In the genomic region with DNA sequence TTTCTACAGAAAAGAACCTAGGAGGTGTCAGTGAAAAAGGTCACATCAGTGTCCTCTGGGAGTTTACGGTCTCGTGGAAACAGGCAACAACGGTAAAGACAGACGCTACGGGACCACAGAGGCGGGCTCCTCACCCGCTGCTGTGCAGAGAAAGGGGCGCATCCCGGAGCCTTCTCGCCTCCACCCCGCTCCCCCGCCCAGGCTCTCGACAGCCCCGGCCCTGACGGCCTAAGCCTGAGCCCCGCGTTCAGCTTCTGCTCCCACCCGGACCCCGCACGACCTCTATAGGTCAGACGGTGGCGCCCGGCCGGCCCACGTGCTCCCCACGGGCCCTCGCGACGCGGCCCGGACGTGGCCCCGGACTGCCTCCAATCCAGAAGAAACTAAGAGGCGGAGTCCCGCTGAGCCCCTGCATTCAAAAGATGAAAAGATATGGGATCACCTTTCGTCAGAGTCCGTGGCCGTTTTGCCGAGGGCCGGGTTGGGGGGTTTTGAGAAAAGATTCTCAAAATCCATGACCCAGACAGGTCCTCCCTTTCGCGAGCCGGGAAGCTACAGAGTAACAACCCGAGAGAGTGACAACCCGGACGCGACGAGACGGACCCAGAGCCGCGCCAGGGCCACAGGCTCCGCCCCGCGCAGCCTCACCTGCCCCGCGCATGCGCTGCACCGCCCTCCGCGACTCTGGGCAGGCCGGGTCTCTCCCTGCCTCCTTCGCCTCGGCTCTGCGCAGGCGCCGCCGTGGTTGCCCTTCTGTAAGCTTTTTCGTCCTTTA, we compare ENCODE assay signal across 8 cellular contexts. TPM values are rescaled to one million over a fixed set of nuclear protein-coding genes. Genes with fewer than 3 reads are reported as not detected.
DNase-seq lines count a peak whose midpoint lies in the region; ATAC-seq and TF ChIP-seq lines count a peak whose summit lies in the region.

ZC3H8 (minus strand) TSS at position 577 of the 775 bp plus-strand sequence; CDS start at position 516, 61 bp downstream.

- no peaks in the 10 kb centered on the region for H3K9me3 ChIP-seq in adrenal gland (replicated peaks in 1 of 3)
- H3K9me3 ChIP-seq in heart right ventricle, result no peaks in the 10 kb centered on the region
- no peaks in the 10 kb centered on the region for H3K9me3 ChIP-seq in upper lobe of left lung

- in situ Hi-C loops in GM13977 (cut with MboI; ENCODE audit: low pct_unique_long_range_greater_than_20kb, low sequenced_read_pairs, unreplicated experiment), result loop anchor here (25.0 kb wide), 2 partner anchors 333 to 367 kb away; partner anchors contain the start of genes ANAPC1, CHCHD5 and MERTK

- intact Hi-C loops in adrenal gland (cut with DNase I) (loop anchor here (5.0 to 10.0 kb wide), 2 partner anchors 130 to 178 kb away; partner anchors contain the start of gene RGPD8 (in 1 of the 2)), heart right ventricle (cut with DNase I) (loop anchor here in 9 of 10 donors (2.0 to 10.0 kb wide), 11 partner anchors 20 to 360 kb away; partner anchors contain the start of genes TMEM87B (in 4 of the 9), ZC3H6 (in 3 of the 9), RGPD8 (in 2 of the 9) and CHCHD5 (in 1 of the 9)), posterior vena cava (cut with DNase I) (loop anchor here in 1 of 2 donors (10.0 kb wide), 1 partner anchor 110 kb away; no protein-coding TSS in a partner anchor)

- TF ChIP-seq POLR2A in adrenal gland (IDR thresholded peaks at IDR 0.05) (peak; percentile 72 to 89), upper lobe of left lung (IDR thresholded peaks at IDR 0.05) (peak in 3 of 4 donors; percentile 68 to 88 (median 81))

- peak; percentile 41 for TF ChIP-seq CTCF in GM13977 (IDR thresholded peaks at IDR 0.05; ENCODE audit: extremely low read depth, insufficient read depth, missing control alignments)
- TF ChIP-seq CTCF in adrenal gland (IDR thresholded peaks at IDR 0.05), result peak in 1 of 6 experiments; percentile 2
- peak in 3 of 9 donors; percentile 10 to 26 (median 15) for TF ChIP-seq CTCF in heart right ventricle (IDR thresholded peaks at IDR 0.05)
- peak in 2 of 6 experiments; percentile 7 to 17 for TF ChIP-seq CTCF in upper lobe of left lung (IDR thresholded peaks at IDR 0.05)

- DNase-seq in GM13977 (ENCODE audit: low spot score) (peak; percentile 99), NCI-H146 treated with DMSO at 0.1 percent for 48 hours (lab: John Stamatoyannopoulos, UW; ENCODE audit: unreplicated experiment) (peak; percentile 92), T-helper 1 cell (peak; percentile 92 to 97 (median 93)), adrenal gland (peak; percentile 93 to 97 (median 95)), heart right ventricle (peak; percentile 93 to 97), posterior vena cava (ENCODE audit: low spot score) (peak; percentile 98), upper lobe of left lung (peak; percentile 96 to 99)

- ATAC-seq in HG02870 (IDR thresholded peaks at IDR 0.05; ENCODE audit: unreplicated experiment) (peak; percentile 86), heart right ventricle (peak; percentile 99 to 100 (median 99)), upper lobe of left lung (ENCODE audit: low FRiP score in 2 of 2) (peak; percentile 98)

- H3K27ac ChIP-seq in adrenal gland (peak within 1 kb of the TSS; percentile 65 to 90 (median 73)), heart right ventricle (peak within 1 kb of the TSS; percentile 33 to 91 (median 86)), upper lobe of left lung (peak within 1 kb of the TSS; percentile 79 to 88 (median 84))

- TF ChIP-seq EP300 in upper lobe of left lung (IDR thresholded peaks at IDR 0.05), result no peak

- H3K36me3 ChIP-seq in adrenal gland (replicated peaks in 1 of 2), result no peaks in the 10 kb centered on the region
- peaks cover 0 to 9% (median 0%) of the 10 kb centered on the region in 9 donors for H3K36me3 ChIP-seq in heart right ventricle
- no peaks in the 10 kb centered on the region for H3K36me3 ChIP-seq in upper lobe of left lung

- H3K4me1 ChIP-seq in adrenal gland (replicated peaks in 1 of 2) (peaks cover 0 to 21% of the 10 kb centered on the region in 2 donors), heart right ventricle (peaks cover 0 to 42% (median 14%) of the 10 kb centered on the region in 9 donors), upper lobe of left lung (peaks cover 5 to 30% (median 14%) of the 10 kb centered on the region in 4 donors)

- WGBS in adrenal gland, 4 donors, result 0 to 1% (median 1%) methylated on average over 28 to 68 of the region's 68 CpGs
- WGBS in heart right ventricle, 2 donors, result 0 to 1% methylated on average over 68 of the region's 68 CpGs
- 1% methylated on average over 35 to 59 of the region's 68 CpGs for WGBS in upper lobe of left lung, 2 donors

- H3K27me3 ChIP-seq in adrenal gland (no peaks in the 10 kb centered on the region), heart right ventricle (no peaks in the 10 kb centered on the region), upper lobe of left lung (no peaks in the 10 kb centered on the region)

- H3K4me3 ChIP-seq in adrenal gland, result peak within 1 kb of the TSS in 3 of 4 donors; percentile 64 to 68 (median 67)
- H3K4me3 ChIP-seq in heart right ventricle, result peak within 1 kb of the TSS; percentile 52 to 84 (median 73)
- peak within 1 kb of the TSS; percentile 55 to 75 (median 64) for H3K4me3 ChIP-seq in upper lobe of left lung

RNA-seq across cellular contexts. Expression of gene ZC3H8, which starts in this region (rescaled TPM):
- total RNA-seq in adrenal gland (10 to 100 TPM in 3 of 8 donors, 1 to 10 TPM in 4, under 1 TPM in 1; 0.85 to 14.0 (median 7.3) TPM), heart right ventricle (10 to 100 TPM in 6 of 10 donors, 1 to 10 TPM in 4; 7.0 to 13.3 (median 11.0) TPM), posterior vena cava (1 to 10 TPM; 6.0 to 8.1 TPM), upper lobe of left lung (10 to 100 TPM in 3 of 6 donors, 1 to 10 TPM in 3; 4.3 to 92.2 (median 10.1) TPM)
- polyA plus RNA-seq in adrenal gland (10 to 100 TPM in 1 of 3 donors, 1 to 10 TPM in 2; 3.0 to 17.4 (median 6.9) TPM), heart right ventricle (1 to 10 TPM; 4.2 to 6.9 TPM)

Comparison
In these comparisons a context has a peak if more than half of its experiments do, and no peak if none do; other contexts are left out.
1. Peak in every context shown above with its lines: DNase-seq, ATAC-seq, H3K4me3 ChIP-seq and H3K27ac ChIP-seq.